Comparison of ENCODE assay signal across 9 cellular contexts in the genomic region with DNA sequence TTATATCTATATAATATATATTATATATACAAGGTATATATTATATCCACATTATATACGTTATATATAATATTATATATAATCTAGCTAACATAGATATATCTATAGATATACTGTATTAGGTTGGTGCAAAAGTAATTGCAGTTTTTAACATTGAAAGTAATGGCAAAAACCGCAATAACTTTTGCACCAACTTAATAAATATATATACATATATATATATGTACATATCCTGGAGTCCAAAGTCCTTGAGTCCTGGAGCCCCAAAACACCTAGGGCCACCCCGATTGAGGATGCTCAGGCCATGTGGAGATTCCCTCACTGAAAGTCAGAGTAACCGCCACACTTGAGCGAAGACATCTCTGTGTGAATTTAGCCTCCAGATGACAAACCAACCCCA.
"Had no signal": no experiment of that assay in that cellular context is flagged by ENCODE, and none has a peak within 500 bp of the region (broad histone marks: within the 10 kb centered on the region; RNA-seq: fewer than 3 reads in every experiment).

No MANE protein-coding gene starts in this region.

- H3K9ac ChIP-seq: GM23248 had no signal

- H3K27ac Mint-ChIP-seq: HFFc6, IgD-negative memory B cell had no signal

- H3K36me3 ChIP-seq: HAP-1 had no signal

- H2AFZ ChIP-seq: GM23248 had no signal

- H3K4me3 Mint-ChIP-seq: HFFc6, IgD-negative memory B cell had no signal

- H3K27me3 Mint-ChIP-seq: IgD-negative memory B cell had no signal

- H3K27ac ChIP-seq: GM23248 had no signal

- FAIRE-seq: HTR-8/SVneo had no signal

- H3K4me3 ChIP-seq: GM23248, HAP-1 had no signal

- DNase-seq: GM23248, GOT3, H7, HFFc6, KG1 had no signal

- H3K4me1 ChIP-seq: HAP-1 had no signal

- H3K9me3 ChIP-seq: HAP-1 had no signal

- ATAC-seq: HCT116 had no signal
